ENCODE assay signal across 10 cellular contexts in genomic region chr19:1410789-1411188, GRCh38. TPM values are rescaled to one million over a fixed set of nuclear protein-coding genes. Genes with fewer than 3 reads are reported as not detected.
DNase-seq lines count a peak whose midpoint lies in the region; ATAC-seq, FAIRE-seq and TF ChIP-seq lines count a peak whose summit lies in the region.
"Had no signal": no experiment of that assay in that cellular context is flagged by ENCODE, and none has a peak within 500 bp of the region (broad histone marks: within the 10 kb centered on the region; RNA-seq: fewer than 3 reads in every experiment).

No MANE protein-coding gene starts in this region.

- peak overlapping the region; percentile 26 for H3K9ac ChIP-seq in SK-N-MC (ENCODE audit: insufficient read length)
- peak overlapping the region; percentile 12 for H3K9ac ChIP-seq in endocrine pancreas (ENCODE audit: control insufficient read depth, insufficient read depth, low read length)

- H3K9me3 ChIP-seq in SK-N-MC (ENCODE audit: low read depth, low read length) (no peaks in the 10 kb centered on the region), endocrine pancreas (ENCODE audit: control insufficient read depth, low read length) (no peaks in the 10 kb centered on the region)

- CTCF ChIA-PET in Calu3 (lab: Charles Lee), result no interaction called here

- no peaks in the 10 kb centered on the region for H3K4me1 ChIP-seq in endocrine pancreas (ENCODE audit: control insufficient read depth, insufficient read depth, low read length)

- intact Hi-C loops in Calu3 (cut with micrococcal nuclease; ENCODE audit: unreplicated experiment), result no loop called here

- DNase-seq in Calu3 (no peak), SK-N-MC (ENCODE audit: low read depth, low spot score) (no peak), progenitor cell of endocrine pancreas (ENCODE audit: low spot score, unreplicated experiment) (no peak), middle frontal gyrus (ENCODE audit: extremely low spot score, low spot score) (no peak), urothelium cell line (ENCODE audit: low spot score) (no peak), NCI-H69 (lab: John Stamatoyannopoulos, UW) (no peak)
- DNase-seq: NCI-H748 treated with DMSO at 0.1 percent for 48 hours, WERI-Rb-1 had no signal

- no peak for ATAC-seq in HG03045 (IDR thresholded peaks at IDR 0.05; ENCODE audit: unreplicated experiment)

- H3K27me3 Mint-ChIP-seq in Calu3 (ENCODE audit: unreplicated experiment) (no peaks in the 10 kb centered on the region), progenitor cell of endocrine pancreas (no peaks in the 10 kb centered on the region)

- H3K4me3 Mint-ChIP-seq in Calu3 (ENCODE audit: low read depth, unreplicated experiment) (peak overlapping the region; percentile 86), progenitor cell of endocrine pancreas (ENCODE audit: low read depth) (peak overlapping the region; percentile 38)

- no peak overlapping the region; the same call in 1 of the 2 replicates for H3K27ac ChIP-seq in SK-N-MC
- H3K27ac ChIP-seq: WERI-Rb-1 had no signal

- H3K27ac Mint-ChIP-seq in Calu3 (ENCODE audit: unreplicated experiment) (peak overlapping the region; percentile 85), progenitor cell of endocrine pancreas (peak overlapping the region; percentile 2)

- H3K4me3 ChIP-seq in SK-N-MC (no peak overlapping the region), endocrine pancreas (ENCODE audit: control insufficient read depth, insufficient read depth, low read length) (no peak overlapping the region)

- no TSS peak for BruUV-seq in Calu3 (replicated peaks; lab: Mats Ljungman, UMichigan)

- no peak for TF ChIP-seq CTCF in Calu3 (IDR thresholded peaks at IDR 0.05; ENCODE audit: unreplicated experiment)
- no peak for TF ChIP-seq CTCF in progenitor cell of endocrine pancreas (IDR thresholded peaks at IDR 0.05; ENCODE audit: unreplicated experiment)

- no peak for FAIRE-seq in urothelium cell line (lab: Jason Lieb, UNC)

- H3K36me3 Mint-ChIP-seq in Calu3 (ENCODE audit: insufficient read depth, unreplicated experiment) (peaks cover 55% of the 10 kb centered on the region), progenitor cell of endocrine pancreas (ENCODE audit: insufficient read depth) (peaks cover 4% of the 10 kb centered on the region)

- H3K27me3 ChIP-seq in endocrine pancreas (ENCODE audit: control insufficient read depth, insufficient read depth, low read length), result no peaks in the 10 kb centered on the region

- no peaks in the 10 kb centered on the region for H3K9me3 Mint-ChIP-seq in Calu3 (ENCODE audit: low read depth, unreplicated experiment)
- H3K9me3 Mint-ChIP-seq in progenitor cell of endocrine pancreas (ENCODE audit: low read depth), result no peaks in the 10 kb centered on the region

- peaks cover 29% of the 10 kb centered on the region for H3K36me3 ChIP-seq in SK-N-MC (ENCODE audit: insufficient read depth, low read length)
- H3K36me3 ChIP-seq in endocrine pancreas (ENCODE audit: control insufficient read depth, insufficient read depth, low read length), result no peaks in the 10 kb centered on the region

- H3K4me1 Mint-ChIP-seq in Calu3 (ENCODE audit: low read depth, unreplicated experiment), result peaks cover 26% of the 10 kb centered on the region
- H3K4me1 Mint-ChIP-seq in progenitor cell of endocrine pancreas (ENCODE audit: low read depth), result peaks cover 32% of the 10 kb centered on the region

RNA-seq across cellular contexts. Expression of gene DAZAP1, which starts 3.4 kb away (rescaled TPM):
- total RNA-seq in Calu3 (2022), result 148 and 151 TPM in 2 replicates
- 131 and 136 TPM in 2 replicates for total RNA-seq in progenitor cell of endocrine pancreas

RNA-seq across cellular contexts. Expression of gene GAMT, which starts 9.4 kb away (rescaled TPM):
- 14.3 and 19.4 TPM in 2 replicates for total RNA-seq in Calu3 (2022)
- total RNA-seq in progenitor cell of endocrine pancreas, result 47.0 and 48.5 TPM in 2 replicates

RNA-seq across cellular contexts. Expression of gene NDUFS7, which starts 27.1 kb away (rescaled TPM):
- total RNA-seq in Calu3 (2022), result 60.3 and 67.9 TPM in 2 replicates
- total RNA-seq in progenitor cell of endocrine pancreas, result 56.8 and 62.4 TPM in 2 replicates

RNA-seq across cellular contexts. Expression of gene RPS15, which starts 27.4 kb away (rescaled TPM):
- total RNA-seq in Calu3 (2022), result 628 and 642 TPM in 2 replicates
- total RNA-seq in progenitor cell of endocrine pancreas, result 917 and 938 TPM in 2 replicates

RNA-seq across cellular contexts. Expression of gene APC2, which starts 39.1 kb away (rescaled TPM):
- total RNA-seq in Calu3 (2022) (0.12 and 0.44 TPM in 2 replicates), progenitor cell of endocrine pancreas (5.2 and 5.8 TPM in 2 replicates)
